In genomic region chr16:58904254-58904653, GRCh38 we compare ENCODE assay signal across 4 cellular contexts.
"Had no signal": no experiment of that assay in that cellular context is flagged by ENCODE, and none has a peak within 500 bp of the region (broad histone marks: within the 10 kb centered on the region; RNA-seq: fewer than 3 reads in every experiment).

No MANE protein-coding gene starts in this region.

- H3K4me3 ChIP-seq: GM23338 had no signal

- DNase-seq: H9, HCEC 1CT, KBM-7 had no signal
